Comparison of ENCODE assay signal across 10 cellular contexts in the genomic region with DNA sequence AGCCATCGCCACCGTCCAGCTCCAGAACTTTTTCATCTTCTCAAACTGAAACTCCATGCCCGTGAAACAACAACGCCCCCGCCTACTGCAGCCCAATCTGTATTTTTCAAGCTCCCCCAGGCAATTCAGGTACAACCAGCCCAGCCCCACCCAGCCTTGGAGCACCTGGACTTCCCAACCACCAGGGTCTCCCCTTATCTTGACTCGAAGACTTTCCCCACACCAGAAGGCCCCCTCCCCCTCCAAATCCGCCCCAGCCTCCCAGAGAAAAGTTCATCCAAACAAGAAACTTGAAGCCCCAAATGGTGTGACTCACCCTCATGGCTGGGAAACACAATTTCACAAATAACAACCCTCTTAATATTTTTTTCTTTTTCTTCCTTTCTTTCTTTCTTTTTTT. TPM values are rescaled to one million over a fixed set of nuclear protein-coding genes. Genes with fewer than 3 reads are reported as not detected.
DNase-seq lines count a peak whose midpoint lies in the region; ATAC-seq and TF ChIP-seq lines count a peak whose summit lies in the region.
"Had no signal": no experiment of that assay in that cellular context is flagged by ENCODE, and none has a peak within 500 bp of the region (broad histone marks: within the 10 kb centered on the region; RNA-seq: fewer than 3 reads in every experiment).

No MANE protein-coding gene starts in this region.

- no peaks in the 10 kb centered on the region for H3K9me3 ChIP-seq in esophagus muscularis mucosa

- H3K4me1 ChIP-seq in esophagus muscularis mucosa = peaks cover 93 to 100% (median 100%) of the 10 kb centered on the region in 4 donors

- no peak for TF ChIP-seq POLR2A in esophagus muscularis mucosa (IDR thresholded peaks at IDR 0.05; ENCODE audit: low read depth)

- no peaks in the 10 kb centered on the region for H3K27me3 ChIP-seq in esophagus muscularis mucosa

- peak overlapping the region; percentile 94 to 97 (median 96) for H3K27ac ChIP-seq in esophagus muscularis mucosa (replicated peaks in 1 of 4)

- intact Hi-C loops in esophagus muscularis mucosa (cut with DNase I) = no loop called here
- intact Hi-C loops in posterior vena cava (cut with DNase I) = no loop called here

- no peak for TF ChIP-seq EP300 in esophagus muscularis mucosa (IDR thresholded peaks at IDR 0.05)

- H3K36me3 ChIP-seq in esophagus muscularis mucosa = peaks cover 0 to 45% (median 29%) of the 10 kb centered on the region in 4 donors

- peak; percentile 25 for DNase-seq in stimulated activated CD4-positive, alpha-beta T cell treated with anti-CD3 and anti-CD28 coated beads, Interleukin-15, amount 100 ng/mL, for 24 hours
- DNase-seq in stimulated activated CD4-positive, alpha-beta T cell treated with anti-CD3 and anti-CD28 coated beads, Interleukin-4, amount 100 ng/mL, for 4 hours = no peak
- no peak for DNase-seq in esophagus muscularis mucosa (ENCODE audit: extremely low spot score)
- peak; percentile 77 for DNase-seq in posterior vena cava (ENCODE audit: low spot score)
- no peak for DNase-seq in mesenteric fat pad (ENCODE audit: low spot score)
- DNase-seq in NCI-H2029 treated with DMSO at 0.1 percent for 48 hours (lab: John Stamatoyannopoulos, UW) = no peak
- DNase-seq: SIG-M5; stimulated activated CD4-positive, alpha-beta T cell treated with anti-CD3 and anti-CD28 coated beads, Interleukin-2, amount 100 ng/mL, for 48 hours had no signal

- H3K4me3 ChIP-seq in esophagus muscularis mucosa = peak overlapping the region; percentile 14 to 44 (median 28)

- no peak for TF ChIP-seq CTCF in esophagus muscularis mucosa (IDR thresholded peaks at IDR 0.05)

- no peak for ATAC-seq in esophagus mucosa
- ATAC-seq in HG02798 (IDR thresholded peaks at IDR 0.05; ENCODE audit: poor library complexity, unreplicated experiment) = no peak

- whole genome bisulfite sequencing in esophagus muscularis mucosa = 47% methylated on average over 7 of the region's 7 CpGs

RNA-seq across cellular contexts. Expression of a gene that starts 10.6 kb away (rescaled TPM):
- total RNA-seq in esophagus muscularis mucosa (100 to 1,000 TPM; 100 to 156 (median 120) TPM), posterior vena cava (100 to 1,000 TPM; 113 to 125 TPM), esophagus mucosa (3.3 TPM), mesenteric fat pad (90.8 TPM)

Comparison
In these comparisons a context has a peak if more than half of its experiments do, and no peak if none do; other contexts are left out.
1. DNase-seq: peak in stimulated activated CD4-positive, alpha-beta T cell treated with anti-CD3 and anti-CD28 coated beads, Interleukin-15, amount 100 ng/mL, for 24 hours (single experiment) and posterior vena cava (single experiment); none in stimulated activated CD4-positive, alpha-beta T cell treated with anti-CD3 and anti-CD28 coated beads, Interleukin-4, amount 100 ng/mL, for 4 hours (0 of 2), esophagus muscularis mucosa (single experiment), mesenteric fat pad (single experiment) and NCI-H2029 treated with DMSO at 0.1 percent for 48 hours (single experiment).
2. RNA of a gene that starts 10.6 kb away (total RNA-seq): 113 to 125 TPM in posterior vena cava, 100 to 156 TPM in esophagus muscularis mucosa and 90.8 TPM in mesenteric fat pad (single experiment); 3.3 TPM in esophagus mucosa (single experiment); every median in the first group is over 10 times any median in the second.